In genomic region chr2:231059756-231060155, GRCh38 we compare ENCODE assay signal across 1 cellular context.
TF ChIP-seq lines count a peak whose summit lies in the region.

No MANE protein-coding gene starts in this region.

TF ChIP-seq in liver, 16 proteins besides CTCF, POLR2A, EP300 and RAD21 (continued from another document):
- TF ChIP-seq ZBTB33 (IDR thresholded peaks at IDR 0.05), result no peak
- TF ChIP-seq JUND (IDR thresholded peaks at IDR 0.05), result no peak
- TF ChIP-seq FOXA1 (IDR thresholded peaks at IDR 0.05), result no peak
TF ChIP-seq in liver: peak in this region for 0.
